In genomic region chr7:151232272-151233110, GRCh38 we compare ENCODE assay signal across 8 cellular contexts. TPM values are rescaled to one million over a fixed set of nuclear protein-coding genes. Genes with fewer than 3 reads are reported as not detected.
DNase-seq lines count a peak whose midpoint lies in the region; ATAC-seq and TF ChIP-seq lines count a peak whose summit lies in the region.

Gene CHPF2 (plus strand): TSS chr7:151232483. CDS start chr7:151234012, 1,529 bp downstream.

- DNase-seq in GM12865 (ENCODE audit: low read depth): peak; percentile 92
- DNase-seq in NCI-H1092 (lab: John Stamatoyannopoulos, UW): peak; percentile 84
- DNase-seq in SW 1271 (lab: John Stamatoyannopoulos, UW): peak; percentile 18 to 83
- peak; percentile 78 for DNase-seq in activated naive CD8-positive, alpha-beta T cell treated with anti-CD3 and anti-CD28 coated beads, Interleukin-2, amount 50 U/mL, for 16 hours (ENCODE audit: low read depth, low spot score)
- DNase-seq in Right ventricle myocardium inferior (ENCODE audit: missing footprints): peak; percentile 98
- peak; percentile 82 to 83 for DNase-seq in tibial nerve (ENCODE audit: low spot score in 2 of 2)

- peak; percentile 55 to 63 for TF ChIP-seq POLR2A in tibial nerve (IDR thresholded peaks at IDR 0.05)

- ATAC-seq in HG02571 (IDR thresholded peaks at IDR 0.05; ENCODE audit: unreplicated experiment) (peak; percentile 97), Right ventricle myocardium inferior (peak; percentile 95)

- H3K36me3 ChIP-seq in parathyroid adenoma (ENCODE audit: control insufficient read depth, insufficient read depth, low read length) (no peaks in the 10 kb centered on the region), tibial nerve (peaks cover 0 to 29% (median 7%) of the 10 kb centered on the region in 3 donors)

- peak within 1 kb of the TSS; percentile 86 for H3K4me3 ChIP-seq in GM12865 (ENCODE audit: low read depth, low read length)
- peak within 1 kb of the TSS; percentile 87 for H3K4me3 ChIP-seq in parathyroid adenoma (ENCODE audit: low read depth, low read length)
- H3K4me3 ChIP-seq in tibial nerve: peak within 1 kb of the TSS; percentile 57 to 99 (median 92)

- peaks cover 31% of the 10 kb centered on the region for H3K79me2 ChIP-seq in parathyroid adenoma

- 0 to 1% methylated on average over 14 to 59 of the region's 87 CpGs for WGBS in tibial nerve, 2 donors

- intact Hi-C loops in Right ventricle myocardium inferior (cut with DNase I): loop anchor here (2.0 kb wide), 1 partner anchor 70 kb away; no protein-coding TSS in a partner anchor

- peak within 1 kb of the TSS; percentile 62 for H3K4me2 ChIP-seq in parathyroid adenoma (ENCODE audit: low read length)

- peak in 1 of 2 donors; percentile 68 for TF ChIP-seq EP300 in tibial nerve (IDR thresholded peaks at IDR 0.05)

- peaks cover 23% of the 10 kb centered on the region for H3K4me1 ChIP-seq in parathyroid adenoma
- H3K4me1 ChIP-seq in tibial nerve: peaks cover 0 to 43% (median 21%) of the 10 kb centered on the region in 4 donors

- no peaks in the 10 kb centered on the region for H3K9me3 ChIP-seq in parathyroid adenoma (ENCODE audit: control insufficient read depth, low read length)
- no peaks in the 10 kb centered on the region for H3K9me3 ChIP-seq in tibial nerve

- peak within 1 kb of the TSS; percentile 93 for H3K9ac ChIP-seq in parathyroid adenoma

- peak within 1 kb of the TSS; percentile 100 for H2AFZ ChIP-seq in parathyroid adenoma

- TF ChIP-seq CTCF in GM12865 (IDR thresholded peaks at IDR 0.05; ENCODE audit: insufficient read depth, low read depth, low read length, missing control alignments) (no peak), parathyroid adenoma (IDR thresholded peaks at IDR 0.05) (no peak), tibial nerve (IDR thresholded peaks at IDR 0.05) (peak in 1 of 5 experiments; percentile 27)

- H3K27ac ChIP-seq in parathyroid adenoma: peak within 1 kb of the TSS; percentile 81
- H3K27ac ChIP-seq in tibial nerve: peak within 1 kb of the TSS; percentile 19 to 86 (median 84)

- H3K27me3 ChIP-seq in parathyroid adenoma (ENCODE audit: control insufficient read depth, insufficient read depth, low read length): no peaks in the 10 kb centered on the region
- H3K27me3 ChIP-seq in tibial nerve: no peaks in the 10 kb centered on the region

RNA-seq across cellular contexts. Expression of gene CHPF2, which starts in this region (rescaled TPM):
- total RNA-seq in Right ventricle myocardium inferior: 11.6 TPM
- 10 to 100 TPM; 34.5 to 58.5 (median 40.2) TPM for total RNA-seq in tibial nerve

Comparison
In these comparisons a context has a peak if more than half of its experiments do, and no peak if none do; other contexts are left out.
1. Peak in every context shown above with its lines: DNase-seq, ATAC-seq, H3K4me3 ChIP-seq and H3K27ac ChIP-seq.